26 cellular contexts compared by ENCODE assay signal in genomic region chr19:4258181-4258580, GRCh38. TPM values are rescaled to one million over a fixed set of nuclear protein-coding genes. Genes with fewer than 3 reads are reported as not detected.
"Had no signal": no experiment of that assay in that cellular context is flagged by ENCODE, and none has a peak within 500 bp of the region (broad histone marks: within the 10 kb centered on the region; RNA-seq: fewer than 3 reads in every experiment).

No MANE protein-coding gene starts in this region.

- DNase-seq: activated CD4-positive, alpha-beta T cell treated with anti-CD3 and anti-CD28 coated beads for 36 hours; activated CD4-positive, alpha-beta T cell treated with anti-CD3 and anti-CD28 coated beads, Interleukin-2, amount 50 U/mL, for 1 hour; activated CD8-positive, alpha-beta T cell treated with anti-CD3 and anti-CD28 coated beads for 36 hours; activated effector memory CD4-positive, alpha-beta T cell treated with Interleukin-2 at 50 U/mL for 16 hours; activated naive CD4-positive, alpha-beta T cell; activated T-cell treated with anti-CD3 and anti-CD28 coated beads, Interleukin-2, amount 50 U/mL, for 24 hours; body of pancreas; central memory CD4-positive, alpha-beta T cell; KG1; NCI-H1048; NCI-H146; NCI-H187 treated with DMSO at 0.1 percent for 48 hours; NCI-H2081 treated with DMSO at 0.1 percent for 48 hours; NCI-H446; NCI-H524; PC-9; SIG-M5; T-helper 2 cell; T1000; WERI-Rb-1 had no signal

- H3K4me3 ChIP-seq: ascending aorta, body of pancreas, PC-9 had no signal

- FAIRE-seq: bronchial epithelial cell had no signal

- H3K27me3 Mint-ChIP-seq: activated CD4-positive, alpha-beta T cell treated with anti-CD3 and anti-CD28 coated beads for 36 hours; activated CD8-positive, alpha-beta T cell treated with anti-CD3 and anti-CD28 coated beads for 36 hours; activated naive CD4-positive, alpha-beta T cell treated with anti-CD3 and anti-CD28 coated beads, Interleukin-2, amount 50 U/mL, for 24 hours; activated T-cell treated with anti-CD3 and anti-CD28 coated beads, Interleukin-2, amount 50 U/mL, for 24 hours had no signal

- H3K4me1 ChIP-seq: ascending aorta, body of pancreas had no signal

- H3K9me3 ChIP-seq: ascending aorta, body of pancreas had no signal

- H3K27ac ChIP-seq: ascending aorta, body of pancreas, PC-9, WERI-Rb-1 had no signal

- H3K4me2 ChIP-seq: PC-9 had no signal

- H3K4me1 Mint-ChIP-seq: activated CD4-positive, alpha-beta T cell treated with anti-CD3 and anti-CD28 coated beads for 36 hours; activated naive CD4-positive, alpha-beta T cell treated with anti-CD3 and anti-CD28 coated beads, Interleukin-2, amount 50 U/mL, for 24 hours had no signal

- H2AFZ ChIP-seq: PC-9 had no signal

- H3K9me3 Mint-ChIP-seq: activated CD8-positive, alpha-beta T cell treated with anti-CD3 and anti-CD28 coated beads for 36 hours; activated naive CD4-positive, alpha-beta T cell treated with anti-CD3 and anti-CD28 coated beads, Interleukin-2, amount 50 U/mL, for 24 hours; activated T-cell treated with anti-CD3 and anti-CD28 coated beads, Interleukin-2, amount 50 U/mL, for 24 hours had no signal

- H3K4me3 Mint-ChIP-seq: activated CD4-positive, alpha-beta T cell treated with anti-CD3 and anti-CD28 coated beads for 36 hours; activated CD8-positive, alpha-beta T cell treated with anti-CD3 and anti-CD28 coated beads for 36 hours; activated naive CD4-positive, alpha-beta T cell treated with anti-CD3 and anti-CD28 coated beads, Interleukin-2, amount 50 U/mL, for 24 hours; activated T-cell treated with anti-CD3 and anti-CD28 coated beads, Interleukin-2, amount 50 U/mL, for 24 hours; activated T-helper 1 cell treated with anti-CD3 and anti-CD28 coated beads, Interleukin-12 subunit alpha, Interleukin-12 subunit beta, Interleukin-2, Interleukin-4 antibody, amounts not matched to agents 30 ng/mL and 10 ng/mL and 1 ng/mL, durations not matched to agents 14 hours and 24 hours and 36 hours had no signal

- H3K27me3 ChIP-seq: ascending aorta, body of pancreas had no signal

- ATAC-seq: activated CD4-positive, alpha-beta T cell treated with anti-CD3 and anti-CD28 coated beads for 36 hours; activated CD8-positive, alpha-beta T cell treated with anti-CD3 and anti-CD28 coated beads for 36 hours; body of pancreas had no signal

- H3K27ac Mint-ChIP-seq: activated CD4-positive, alpha-beta T cell treated with anti-CD3 and anti-CD28 coated beads for 36 hours; activated CD8-positive, alpha-beta T cell treated with anti-CD3 and anti-CD28 coated beads for 36 hours; activated naive CD4-positive, alpha-beta T cell treated with anti-CD3 and anti-CD28 coated beads, Interleukin-2, amount 50 U/mL, for 24 hours; activated T-cell treated with anti-CD3 and anti-CD28 coated beads, Interleukin-2, amount 50 U/mL, for 24 hours; activated T-helper 1 cell treated with anti-CD3 and anti-CD28 coated beads, Interleukin-12 subunit alpha, Interleukin-12 subunit beta, Interleukin-2, Interleukin-4 antibody, amounts not matched to agents 30 ng/mL and 10 ng/mL and 1 ng/mL, durations not matched to agents 14 hours and 24 hours and 36 hours had no signal

RNA-seq across cellular contexts. Expression of gene SHD, which starts 20.9 kb away (rescaled TPM):
- total RNA-seq: activated CD4-positive, alpha-beta T cell treated with anti-CD3 and anti-CD28 coated beads for 36 hours; activated CD8-positive, alpha-beta T cell treated with anti-CD3 and anti-CD28 coated beads for 36 hours; activated T-helper 1 cell treated with anti-CD3 and anti-CD28 coated beads, Interleukin-12 subunit alpha, Interleukin-12 subunit beta, Interleukin-2, Interleukin-4 antibody, amounts not matched to agents 30 ng/mL and 10 ng/mL and 1 ng/mL, durations not matched to agents 14 hours and 24 hours and 36 hours; ascending aorta; body of pancreas; bronchial epithelial cell; M059J; PC-9 had no signal

RNA-seq across cellular contexts. Expression of gene EBI3, which starts 28.9 kb away (rescaled TPM):
- total RNA-seq: ascending aorta, bronchial epithelial cell, PC-9 had no signal

RNA-seq across cellular contexts. Expression of gene TMIGD2, which starts 44.0 kb away (rescaled TPM):
- total RNA-seq: ascending aorta, body of pancreas, bronchial epithelial cell, LHCN-M2, M059J, PC-9 had no signal

RNA-seq across cellular contexts. Expression of gene FSD1, which starts 46.2 kb away (rescaled TPM):
- total RNA-seq: ascending aorta, body of pancreas, PC-9 had no signal
